Comparison of ENCODE assay signal across 21 cellular contexts in the genomic region with DNA sequence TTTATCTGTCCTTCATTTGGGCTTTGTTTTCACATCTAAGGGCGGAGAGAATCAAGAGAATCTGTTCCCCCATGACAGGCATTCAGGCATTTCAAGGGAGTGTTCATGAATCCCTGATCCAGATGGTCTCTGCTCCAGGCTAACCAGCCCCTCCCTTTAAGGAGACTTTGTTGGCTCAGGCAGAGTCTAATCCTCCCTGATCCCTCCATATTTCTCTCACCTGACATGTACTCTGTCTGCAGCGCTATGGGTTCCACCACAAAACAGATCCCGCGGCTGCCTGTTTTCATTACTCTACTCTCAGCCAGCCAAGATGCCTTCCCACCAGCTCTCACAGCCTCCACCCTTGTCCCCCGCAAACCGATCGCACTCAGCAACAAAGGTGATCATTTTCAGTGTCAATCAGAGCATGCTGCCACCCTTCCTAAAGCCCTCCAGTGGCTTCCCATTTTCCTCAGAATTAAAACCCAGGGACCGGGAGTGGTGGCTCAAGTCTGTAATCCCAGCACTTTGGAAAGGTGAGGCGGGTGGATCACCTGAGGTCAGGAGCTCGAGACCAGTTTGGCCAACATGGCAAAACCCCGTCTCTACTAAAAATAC. TPM values are rescaled to one million over a fixed set of nuclear protein-coding genes. Genes with fewer than 3 reads are reported as not detected.
DNase-seq lines count a peak whose midpoint lies in the region; ATAC-seq and TF ChIP-seq lines count a peak whose summit lies in the region.
"Had no signal": no experiment of that assay in that cellular context is flagged by ENCODE, and none has a peak within 500 bp of the region (broad histone marks: within the 10 kb centered on the region; RNA-seq: fewer than 3 reads in every experiment).

No MANE protein-coding gene starts in this region.

- TF ChIP-seq POLR2A in esophagus muscularis mucosa (IDR thresholded peaks at IDR 0.05; ENCODE audit: low read depth), result no peak

- peaks cover 10 to 20% (median 14%) of the 10 kb centered on the region in 4 donors for H3K4me1 ChIP-seq in esophagus muscularis mucosa

- DNase-seq in ELF-1 (ENCODE audit: low read depth, low spot score) (peak; percentile 30), NCI-H82 treated with DMSO at 0.1 percent for 48 hours (lab: John Stamatoyannopoulos, UW; ENCODE audit: unreplicated experiment) (peak; percentile 91), esophagus muscularis mucosa (ENCODE audit: extremely low spot score) (peak; percentile 37), progenitor cell of endocrine pancreas (ENCODE audit: low spot score, unreplicated experiment) (no peak), HEK293T (ENCODE audit: extremely low spot score) (no peak)
- DNase-seq: DND-41, GM23248, KBM-7, NCI-H1105 treated with DMSO at 0.1 percent for 48 hours, NCI-H1694 treated with DMSO at 0.1 percent for 48 hours, NCI-H2107, NCI-H345, SW 1271 had no signal

- intact Hi-C loops in esophagus muscularis mucosa (cut with DNase I), result no loop called here

- TF ChIP-seq EP300 in esophagus muscularis mucosa (IDR thresholded peaks at IDR 0.05), result no peak

- H3K4me3 Mint-ChIP-seq in progenitor cell of endocrine pancreas (ENCODE audit: low read depth), result no peak overlapping the region
- H3K4me3 Mint-ChIP-seq: CD8-positive, alpha-beta T cell had no signal

- H3K36me3 ChIP-seq in esophagus muscularis mucosa, result peaks cover 0 to 15% (median 3%) of the 10 kb centered on the region in 4 donors
- H3K36me3 ChIP-seq: BLaER1 treated with 17β-estradiol and CSF1 and Interleukin-3, amounts not matched to agents 10 nM and 100 nM had no signal

- H3K4me3 ChIP-seq in esophagus muscularis mucosa, result no peak overlapping the region
- H3K4me3 ChIP-seq: BLaER1 treated with 17β-estradiol and CSF1 and Interleukin-3, amounts not matched to agents 10 nM and 100 nM; GM23248 had no signal

- H3K36me3 Mint-ChIP-seq in progenitor cell of endocrine pancreas (ENCODE audit: insufficient read depth), result no peaks in the 10 kb centered on the region

- H3K27ac Mint-ChIP-seq in progenitor cell of endocrine pancreas, result peak overlapping the region; percentile 61
- H3K27ac Mint-ChIP-seq: CD8-positive, alpha-beta T cell had no signal

- POLR2A ChIA-PET in HEK293T (lab: Yijun Ruan, JAX), result no interaction called here

- peaks cover 30% of the 10 kb centered on the region for H3K4me1 Mint-ChIP-seq in progenitor cell of endocrine pancreas (ENCODE audit: low read depth)

- no peaks in the 10 kb centered on the region for H3K27me3 ChIP-seq in esophagus muscularis mucosa
- H3K27me3 ChIP-seq: BLaER1 treated with 17β-estradiol and CSF1 and Interleukin-3, amounts not matched to agents 10 nM and 100 nM had no signal

- no peak overlapping the region for H3K27ac ChIP-seq in esophagus muscularis mucosa (replicated peaks in 1 of 4)
- H3K27ac ChIP-seq: BLaER1 treated with 17β-estradiol and CSF1 and Interleukin-3, amounts not matched to agents 10 nM and 100 nM; GM23248 had no signal

- WGBS in esophagus muscularis mucosa, result 89% methylated on average over 11 of the region's 11 CpGs

- CTCF ChIA-PET in HEK293T (lab: Yijun Ruan, JAX), result no interaction called here

- ATAC-seq in GM18867 (IDR thresholded peaks at IDR 0.05; ENCODE audit: unreplicated experiment), result no peak
- ATAC-seq in HG03571 (IDR thresholded peaks at IDR 0.05; ENCODE audit: unreplicated experiment), result no peak
- ATAC-seq: CD8-positive, alpha-beta T cell; HCT116; HepG2; Right ventricle myocardium inferior had no signal

- peaks cover 3% of the 10 kb centered on the region for H3K27me3 Mint-ChIP-seq in progenitor cell of endocrine pancreas

- TF ChIP-seq CTCF in esophagus muscularis mucosa (IDR thresholded peaks at IDR 0.05) (no peak), progenitor cell of endocrine pancreas (IDR thresholded peaks at IDR 0.05; ENCODE audit: unreplicated experiment) (no peak)

- H3K9me3 Mint-ChIP-seq in progenitor cell of endocrine pancreas (ENCODE audit: low read depth), result no peaks in the 10 kb centered on the region
- H3K9me3 Mint-ChIP-seq: CD8-positive, alpha-beta T cell had no signal

- H3K9me3 ChIP-seq in esophagus muscularis mucosa, result no peaks in the 10 kb centered on the region

TF ChIP-seq in HEK293T, 16 proteins besides CTCF, POLR2A, EP300 and RAD21:
- TF ChIP-seq ZNF384 (IDR thresholded peaks at IDR 0.05), result no peak
- no peak for TF ChIP-seq FOXK2 (IDR thresholded peaks at IDR 0.05)
- no peak for TF ChIP-seq FOXM1 (IDR thresholded peaks at IDR 0.05; ENCODE audit: borderline replicate concordance)
- TF ChIP-seq NFRKB (IDR thresholded peaks at IDR 0.05), result no peak
- TF ChIP-seq FOXA1 (IDR thresholded peaks at IDR 0.05), result no peak
- no peak for TF ChIP-seq ELF4 (IDR thresholded peaks at IDR 0.05)
- TF ChIP-seq CTBP1 (IDR thresholded peaks at IDR 0.05; ENCODE audit: borderline replicate concordance), result no peak
- no peak for TF ChIP-seq HDGF (IDR thresholded peaks at IDR 0.05; ENCODE audit: borderline replicate concordance)
- TF ChIP-seq, protein P1, sequence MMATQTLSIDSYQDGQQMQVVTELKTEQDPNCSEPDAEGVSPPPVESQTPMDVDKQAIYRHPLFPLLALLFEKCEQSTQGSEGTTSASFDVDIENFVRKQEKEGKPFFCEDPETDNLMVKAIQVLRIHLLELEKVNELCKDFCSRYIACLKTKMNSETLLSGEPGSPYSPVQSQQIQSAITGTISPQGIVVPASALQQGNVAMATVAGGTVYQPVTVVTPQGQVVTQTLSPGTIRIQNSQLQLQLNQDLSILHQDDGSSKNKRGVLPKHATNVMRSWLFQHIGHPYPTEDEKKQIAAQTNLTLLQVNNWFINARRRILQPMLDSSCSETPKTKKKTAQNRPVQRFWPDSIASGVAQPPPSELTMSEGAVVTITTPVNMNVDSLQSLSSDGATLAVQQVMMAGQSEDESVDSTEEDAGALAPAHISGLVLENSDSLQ (IDR thresholded peaks at IDR 0.05), result no peak
- TF ChIP-seq BHLHE40 (IDR thresholded peaks at IDR 0.05; ENCODE audit: borderline replicate concordance), result no peak
- TF ChIP-seq LEF1 (IDR thresholded peaks at IDR 0.05; ENCODE audit: borderline replicate concordance), result no peak
TF ChIP-seq in HEK293T: peak in this region for 0.

RNA-seq across cellular contexts. Expression of a gene that starts 30.3 kb away (rescaled TPM):
- total RNA-seq in esophagus muscularis mucosa (10 to 100 TPM in 1 of 4 donors, 1 to 10 TPM in 3; 5.6 to 10.5 (median 6.5) TPM), progenitor cell of endocrine pancreas (3.1 and 3.2 TPM in 2 replicates)
- total RNA-seq: OCI-LY7 had no signal

Comparison
In these comparisons a context has a peak if more than half of its experiments do, and no peak if none do; other contexts are left out.
1. DNase-seq: peak in ELF-1 (single experiment), NCI-H82 treated with DMSO at 0.1 percent for 48 hours (single experiment) and esophagus muscularis mucosa (single experiment); none in progenitor cell of endocrine pancreas (single experiment) and HEK293T (single experiment).